In the genomic region with DNA sequence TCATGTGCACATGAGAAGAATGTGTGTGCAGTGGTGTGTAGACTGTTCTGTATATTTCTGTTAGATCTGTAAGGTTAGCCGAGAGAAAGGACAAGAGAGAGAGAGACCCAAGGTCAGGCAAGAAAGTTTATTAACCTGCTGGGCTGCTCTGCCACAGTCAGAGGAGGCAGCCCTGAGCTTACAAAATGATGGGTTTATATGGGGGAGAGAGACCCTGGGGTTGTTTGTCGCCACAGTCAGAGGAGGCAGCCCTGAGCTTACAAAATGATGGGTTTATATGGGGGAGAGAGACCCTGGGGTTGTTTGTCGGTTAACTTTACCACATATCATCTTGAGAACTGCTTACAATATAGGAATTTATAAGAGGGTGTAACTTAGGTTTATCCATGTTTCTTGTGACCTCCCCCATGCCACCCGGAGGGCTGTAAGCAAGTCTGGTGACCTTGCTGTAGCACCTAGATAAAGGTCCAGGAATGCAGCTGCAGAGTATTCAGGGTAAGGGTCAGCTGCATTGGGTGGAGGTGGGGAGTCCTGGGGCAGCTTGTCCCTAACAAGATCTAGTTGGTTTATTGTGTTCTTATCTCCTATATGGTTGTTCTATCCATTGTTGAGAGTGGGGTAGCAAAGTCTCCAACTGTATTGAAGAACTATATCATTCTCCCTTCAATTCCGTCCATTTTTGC, we compare ENCODE assay signal across 17 cellular contexts.
"Had no signal": no experiment of that assay in that cellular context is flagged by ENCODE, and none has a peak within 500 bp of the region (broad histone marks: within the 10 kb centered on the region; RNA-seq: fewer than 3 reads in every experiment).

No MANE protein-coding gene starts in this region.

- H3K4me1 Mint-ChIP-seq: activated CD4-positive, alpha-beta memory T cell treated with anti-CD3 and anti-CD28 coated beads, Interleukin-2, amount 10 ng/mL, durations not matched to agents 7 days and 5 days; activated naive CD4-positive, alpha-beta T cell treated with anti-CD3 and anti-CD28 coated beads, Interleukin-2, amount 10 ng/mL, durations not matched to agents 7 days and 5 days had no signal

- H3K4me3 ChIP-seq: mucosa of descending colon, pancreas, spleen, thoracic aorta, upper lobe of left lung had no signal

- DNase-seq: activated CD4-positive, alpha-beta memory T cell treated with anti-CD3 and anti-CD28 coated beads, Interleukin-2, amount 10 ng/mL, durations not matched to agents 7 days and 5 days; activated CD4-positive, alpha-beta T cell treated with anti-CD3 and anti-CD28 coated beads for 48 hours; activated effector memory CD4-positive, alpha-beta T cell treated with Interleukin-2 at 50 U/mL for 16 hours; activated naive CD4-positive, alpha-beta T cell treated with anti-CD3 and anti-CD28 coated beads, Interleukin-2, amount 10 ng/mL, durations not matched to agents 7 days and 5 days; activated T-cell treated with anti-CD3 and anti-CD28 coated beads, Interleukin-2, amount 50 U/mL, for 72 hours; amygdala; foreskin keratinocyte; mucosa of descending colon; nephron progenitor cell; pancreas; spleen; stimulated activated CD4-positive, alpha-beta T cell treated with anti-CD3 and anti-CD28 coated beads, Interleukin-4, amount 100 ng/mL, for 1 hour; stimulated activated naive CD4-positive, alpha-beta T cell treated with Interleukin-2 at 50 U/mL for 16 hours; SW 1271; T-helper 17 cell; upper lobe of left lung had no signal

- H3K27ac ChIP-seq: foreskin keratinocyte, pancreas, spleen, thoracic aorta, upper lobe of left lung had no signal

- H3K27me3 ChIP-seq: foreskin keratinocyte, pancreas, upper lobe of left lung had no signal

- H3K4me1 ChIP-seq: foreskin keratinocyte, spleen, upper lobe of left lung had no signal

- H3K27ac Mint-ChIP-seq: activated CD4-positive, alpha-beta memory T cell treated with anti-CD3 and anti-CD28 coated beads, Interleukin-2, amount 10 ng/mL, durations not matched to agents 7 days and 5 days; activated naive CD4-positive, alpha-beta T cell treated with anti-CD3 and anti-CD28 coated beads, Interleukin-2, amount 10 ng/mL, durations not matched to agents 7 days and 5 days; activated T-cell treated with anti-CD3 and anti-CD28 coated beads, Interleukin-2, amount 50 U/mL, for 72 hours; nephron progenitor cell; T-helper 17 cell had no signal

- H3K9me3 ChIP-seq: pancreas had no signal

- H3K36me3 ChIP-seq: pancreas, spleen, thoracic aorta, upper lobe of left lung had no signal

- H3K4me3 Mint-ChIP-seq: activated CD4-positive, alpha-beta memory T cell treated with anti-CD3 and anti-CD28 coated beads, Interleukin-2, amount 10 ng/mL, durations not matched to agents 7 days and 5 days; activated naive CD4-positive, alpha-beta T cell treated with anti-CD3 and anti-CD28 coated beads, Interleukin-2, amount 10 ng/mL, durations not matched to agents 7 days and 5 days; activated T-cell treated with anti-CD3 and anti-CD28 coated beads, Interleukin-2, amount 50 U/mL, for 72 hours; nephron progenitor cell; T-helper 17 cell had no signal
